13 cellular contexts compared by ENCODE assay signal in genomic region chr11:126189109-126189929, GRCh38. TPM values are rescaled to one million over a fixed set of nuclear protein-coding genes. Genes with fewer than 3 reads are reported as not detected.
DNase-seq lines count a peak whose midpoint lies in the region; ATAC-seq, FAIRE-seq and TF ChIP-seq lines count a peak whose summit lies in the region.
"Had no signal": no experiment of that assay in that cellular context is flagged by ENCODE, and none has a peak within 500 bp of the region (broad histone marks: within the 10 kb centered on the region; RNA-seq: fewer than 3 reads in every experiment).

No MANE protein-coding gene starts in this region.

- TF ChIP-seq CTCF in activated B cell treated with CpG ODN at 0.5 μM for 24 hours (IDR thresholded peaks at IDR 0.05) (no peak), left lung (IDR thresholded peaks at IDR 0.05) (no peak), glutamatergic neuron (IDR thresholded peaks at IDR 0.05; ENCODE audit: partially characterized antibody, unreplicated experiment) (no peak)

- peak; percentile 94 for FAIRE-seq in GM12891 (lab: Jason Lieb, UNC)
- FAIRE-seq: G401.6 had no signal

- DNase-seq in GM12891 (ENCODE audit: insufficient read length, low spot score) (peak; percentile 66), activated B cell treated with CpG ODN at 0.5 μM for 24 hours (no peak), left lung (no peak), glutamatergic neuron (no peak), NK-92 (lab: John Stamatoyannopoulos, UW; ENCODE audit: unreplicated experiment) (no peak)
- DNase-seq in activated T-cell treated with anti-CD3 and anti-CD28 coated beads, Interleukin-2, amount 50 U/mL, for 1 hour: no peak
- DNase-seq: activated CD4-positive, alpha-beta T cell treated with anti-CD3 and anti-CD28 coated beads for 48 hours; effector CD8-positive, alpha-beta T cell; heart left ventricle had no signal

- H3K9me3 Mint-ChIP-seq in activated B cell treated with CpG ODN at 0.5 μM for 24 hours (no peaks in the 10 kb centered on the region), glutamatergic neuron (ENCODE audit: unreplicated experiment) (peaks cover 4% of the 10 kb centered on the region)

- H3K4me1 Mint-ChIP-seq in activated B cell treated with CpG ODN at 0.5 μM for 24 hours: peaks cover 16% of the 10 kb centered on the region
- no peaks in the 10 kb centered on the region for H3K4me1 Mint-ChIP-seq in glutamatergic neuron (ENCODE audit: low read depth, unreplicated experiment)

- TF ChIP-seq POLR2A in GM12891 (IDR thresholded peaks at IDR 0.05; ENCODE audit: low read depth, low read length): no peak

- H3K36me3 Mint-ChIP-seq in activated B cell treated with CpG ODN at 0.5 μM for 24 hours (ENCODE audit: low read depth): peaks cover 42% of the 10 kb centered on the region
- no peaks in the 10 kb centered on the region for H3K36me3 Mint-ChIP-seq in glutamatergic neuron (ENCODE audit: unreplicated experiment)

- POLR2A ChIA-PET in activated B cell treated with CpG ODN at 0.5 μM for 24 hours (lab: Charles Lee): no interaction called here

- H3K4me1 ChIP-seq in left lung: no peaks in the 10 kb centered on the region

- ATAC-seq in GM19455 (IDR thresholded peaks at IDR 0.05; ENCODE audit: unreplicated experiment) (peak; percentile 79), HG03039 (IDR thresholded peaks at IDR 0.05; ENCODE audit: unreplicated experiment) (peak; percentile 59), activated B cell treated with CpG ODN at 0.5 μM for 24 hours (ENCODE audit: low read depth) (peak; percentile 59), left lung (no peak)
- ATAC-seq: heart left ventricle had no signal

- peaks cover 0 to 44% of the 10 kb centered on the region in 2 donors for H3K36me3 ChIP-seq in left lung

- H3K27ac ChIP-seq in left lung: no peak overlapping the region
- H3K27ac ChIP-seq: heart left ventricle had no signal

- H3K4me3 Mint-ChIP-seq in activated B cell treated with CpG ODN at 0.5 μM for 24 hours (peak overlapping the region; percentile 28), glutamatergic neuron (ENCODE audit: unreplicated experiment) (no peak overlapping the region)
- H3K4me3 Mint-ChIP-seq: activated naive CD8-positive, alpha-beta T cell had no signal

- H3K27ac Mint-ChIP-seq in activated B cell treated with CpG ODN at 0.5 μM for 24 hours (no peak overlapping the region), glutamatergic neuron (ENCODE audit: unreplicated experiment) (no peak overlapping the region)
- H3K27ac Mint-ChIP-seq: activated naive CD8-positive, alpha-beta T cell had no signal

- H3K27me3 ChIP-seq in left lung: no peaks in the 10 kb centered on the region
- H3K27me3 ChIP-seq: heart left ventricle had no signal

- no peaks in the 10 kb centered on the region for H3K9me3 ChIP-seq in left lung
- H3K9me3 ChIP-seq: heart left ventricle had no signal

- intact Hi-C loops in activated B cell treated with CpG ODN at 0.5 μM for 24 hours (cut with micrococcal nuclease): no loop called here
- intact Hi-C loops in left lung (cut with DNase I): no loop called here

- H3K4me3 ChIP-seq in left lung: no peak overlapping the region
- H3K4me3 ChIP-seq: heart left ventricle had no signal

- CTCF ChIA-PET in activated B cell treated with CpG ODN at 0.5 μM for 24 hours (lab: Charles Lee): no interaction called here

- H3K27me3 Mint-ChIP-seq in activated B cell treated with CpG ODN at 0.5 μM for 24 hours: no peaks in the 10 kb centered on the region
- peaks cover 3% of the 10 kb centered on the region for H3K27me3 Mint-ChIP-seq in glutamatergic neuron (ENCODE audit: unreplicated experiment)
- H3K27me3 Mint-ChIP-seq: activated naive CD8-positive, alpha-beta T cell had no signal

TF ChIP-seq in GM12891, 5 proteins besides CTCF, POLR2A, EP300 and RAD21:
- TF ChIP-seq PAX5 (IDR thresholded peaks at IDR 0.05; ENCODE audit: insufficient read depth, low read length, severe bottlenecking): no peak
- no peak for TF ChIP-seq POLR2AphosphoS5 (IDR thresholded peaks at IDR 0.05; ENCODE audit: low read depth, low read length)
- no peak for TF ChIP-seq TAF1 (IDR thresholded peaks at IDR 0.05; ENCODE audit: low read depth, low read length)
- TF ChIP-seq SPI1 (IDR thresholded peaks at IDR 0.05; ENCODE audit: low read depth, low read length): no peak
- TF ChIP-seq POU2F2 (IDR thresholded peaks at IDR 0.05; ENCODE audit: low read depth, low read length): 0 out of 2 replicates have a peak, but pooled peaks have one; percentile 30

RNA-seq across cellular contexts. Expression of gene RPUSD4, which starts 22.1 kb away (rescaled TPM):
- polyA plus RNA-seq in GM12891 (2012; ENCODE audit: low read depth, missing spikeins): 26.5 TPM
- 48.8 and 58.2 TPM in 2 replicates for total RNA-seq in activated B cell treated with CpG ODN at 0.5 μM for 24 hours
- 10 to 100 TPM; 13.2 to 21.1 TPM for total RNA-seq in left lung
- total RNA-seq in glutamatergic neuron (ENCODE audit: unreplicated experiment): 41.8 TPM

RNA-seq across cellular contexts. Expression of gene FAM118B, which starts 22.3 kb away (rescaled TPM):
- polyA plus RNA-seq in GM12891 (2012; ENCODE audit: low read depth, missing spikeins): 10.3 TPM
- total RNA-seq in activated B cell treated with CpG ODN at 0.5 μM for 24 hours: 8.7 and 11.7 TPM in 2 replicates
- total RNA-seq in left lung: 10 to 100 TPM; 23.7 to 27.8 TPM
- 33.0 TPM for total RNA-seq in glutamatergic neuron (ENCODE audit: unreplicated experiment)
